In the genomic region with DNA sequence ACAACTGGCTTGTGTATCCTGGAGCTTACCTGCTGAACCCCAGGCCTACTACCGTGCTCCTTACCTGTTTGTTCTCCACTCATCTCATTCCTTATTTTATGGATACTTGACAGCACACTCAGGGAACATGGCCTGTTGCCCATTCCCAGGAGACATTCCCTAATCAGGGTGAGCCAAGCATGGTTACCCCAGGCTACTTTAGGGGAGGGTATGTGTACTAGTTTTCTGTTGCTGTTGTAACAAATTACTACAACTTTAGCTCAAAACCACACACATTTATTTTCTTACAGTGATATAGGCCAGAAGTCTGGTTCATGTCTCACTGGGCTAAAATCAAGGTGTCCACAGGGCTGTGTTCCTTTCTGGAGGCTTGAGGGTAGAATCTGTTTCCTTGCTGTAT, we compare ENCODE assay signal across 23 cellular contexts. TPM values are rescaled to one million over a fixed set of nuclear protein-coding genes. Genes with fewer than 3 reads are reported as not detected.
A peak's percentile ranks its signal among the peaks of the same experiment; 100 is the strongest.
DNase-seq lines count a peak whose midpoint lies in the region.
"Had no signal": no experiment of that assay in that cellular context is flagged by ENCODE, and none has a peak within 500 bp of the region (broad histone marks: within the 10 kb centered on the region; RNA-seq: fewer than 3 reads in every experiment).

No MANE protein-coding gene starts in this region.

- peaks cover 7% of the 10 kb centered on the region for H3K27me3 Mint-ChIP-seq in T-helper 2 cell treated with Interferon-gamma antibody and Interleukin-4, amounts not matched to agents 5 μg/mL and 100 μg/mL, for 36 hours (ENCODE audit: low read depth)

- H3K9ac ChIP-seq in iPS-20b (ENCODE audit: low read depth, low read length): 0 out of 2 replicates have a peak overlapping the region, but pooled peaks have one; percentile 10
- H3K9ac ChIP-seq: BLaER1 treated with 17β-estradiol and CSF1 and Interleukin-3, amounts not matched to agents 10 nM and 100 nM; KMS-11 had no signal

- H3K9me3 Mint-ChIP-seq in T-helper 2 cell treated with Interferon-gamma antibody and Interleukin-4, amounts not matched to agents 5 μg/mL and 100 μg/mL, for 36 hours: no peaks in the 10 kb centered on the region
- H3K9me3 Mint-ChIP-seq: HFFc6 had no signal

- H3K27ac ChIP-seq in iPS-20b (ENCODE audit: low read length): no peak overlapping the region
- H3K27ac ChIP-seq: BLaER1 treated with 17β-estradiol and CSF1 and Interleukin-3, amounts not matched to agents 10 nM and 100 nM; KMS-11; PC-9; SK-N-MC had no signal

- H3K4me3 ChIP-seq in iPS-20b (ENCODE audit: low read length): no peak overlapping the region
- H3K4me3 ChIP-seq in H7 (ENCODE audit: insufficient read depth, low read depth, low read length): no peak overlapping the region
- H3K4me3 ChIP-seq: BLaER1 treated with 17β-estradiol and CSF1 and Interleukin-3, amounts not matched to agents 10 nM and 100 nM; PC-9; SK-N-MC had no signal

- peaks cover 8% of the 10 kb centered on the region for H3K4me1 ChIP-seq in iPS-20b (ENCODE audit: insufficient read depth, low read length)

- H3K27ac Mint-ChIP-seq in T-helper 2 cell treated with Interferon-gamma antibody and Interleukin-4, amounts not matched to agents 5 μg/mL and 100 μg/mL, for 36 hours: no peak overlapping the region
- H3K27ac Mint-ChIP-seq: CD4-positive, alpha-beta memory T cell; HFFc6 had no signal

- peak; percentile 49 for DNase-seq in NCI-H1105 treated with DMSO at 0.1 percent for 48 hours (lab: John Stamatoyannopoulos, UW)
- DNase-seq in NCI-H1105 (lab: John Stamatoyannopoulos, UW): no peak
- peak; percentile 91 for DNase-seq in DMS79 treated with DMSO at 0.1 percent for 48 hours (lab: John Stamatoyannopoulos, UW)
- peak; percentile 76 for DNase-seq in NCI-H69 (lab: John Stamatoyannopoulos, UW)
- no peak for DNase-seq in NCI-H345 treated with DMSO at 0.1 percent for 48 hours (lab: John Stamatoyannopoulos, UW; ENCODE audit: unreplicated experiment)
- no peak for DNase-seq in T-helper 2 cell treated with Interferon-gamma antibody and Interleukin-4, amounts not matched to agents 5 μg/mL and 100 μg/mL, for 36 hours (ENCODE audit: low spot score)
- DNase-seq in H7: no peak
- DNase-seq: 8988T; Caco-2; CD4-positive, alpha-beta memory T cell; HFFc6; NCI-H1417 treated with DMSO at 0.1 percent for 48 hours; NCI-H187; NCI-H524; PC-9; RPMI8226; SHP77; SW 1271; T-helper 2 cell had no signal

- no peaks in the 10 kb centered on the region for H3K9me3 ChIP-seq in iPS-20b (ENCODE audit: insufficient read depth, low read depth, low read length)
- H3K9me3 ChIP-seq: BLaER1 treated with 17β-estradiol and CSF1 and Interleukin-3, amounts not matched to agents 10 nM and 100 nM; Caco-2 had no signal

- no peaks in the 10 kb centered on the region for H3K27me3 ChIP-seq in iPS-20b (ENCODE audit: insufficient read depth, low read length)
- no peaks in the 10 kb centered on the region for H3K27me3 ChIP-seq in H7 (ENCODE audit: control insufficient read depth, insufficient read depth, low read length)
- H3K27me3 ChIP-seq: BLaER1 treated with 17β-estradiol and CSF1 and Interleukin-3, amounts not matched to agents 10 nM and 100 nM had no signal

- H3K4me3 Mint-ChIP-seq in T-helper 2 cell treated with Interferon-gamma antibody and Interleukin-4, amounts not matched to agents 5 μg/mL and 100 μg/mL, for 36 hours: no peak overlapping the region
- H3K4me3 Mint-ChIP-seq: CD4-positive, alpha-beta memory T cell; HFFc6 had no signal

- no peaks in the 10 kb centered on the region for H3K36me3 ChIP-seq in iPS-20b (ENCODE audit: insufficient read depth, low read depth, low read length)
- H3K36me3 ChIP-seq in H7 (replicated peaks; ENCODE audit: control insufficient read depth, insufficient read depth, low read length): no peaks in the 10 kb centered on the region
- H3K36me3 ChIP-seq: BLaER1 treated with 17β-estradiol and CSF1 and Interleukin-3, amounts not matched to agents 10 nM and 100 nM had no signal

- peaks cover 20% of the 10 kb centered on the region for H3K4me1 Mint-ChIP-seq in T-helper 2 cell treated with Interferon-gamma antibody and Interleukin-4, amounts not matched to agents 5 μg/mL and 100 μg/mL, for 36 hours (ENCODE audit: low read depth)

- no peaks in the 10 kb centered on the region for H3K36me3 Mint-ChIP-seq in T-helper 2 cell treated with Interferon-gamma antibody and Interleukin-4, amounts not matched to agents 5 μg/mL and 100 μg/mL, for 36 hours (ENCODE audit: low read depth)
- H3K36me3 Mint-ChIP-seq: CD4-positive, alpha-beta memory T cell had no signal

RNA-seq across cellular contexts. Expression of a gene that starts 15.0 kb away (rescaled TPM):
- total RNA-seq in H7 (2014; rRNA removed; shearing (Covaris generic)): 8.7 and 9.2 TPM in 2 replicates

Comparison
In these comparisons a context has a peak if more than half of its experiments do, and no peak if none do; other contexts are left out.
1. DNase-seq: peak in NCI-H1105 treated with DMSO at 0.1 percent for 48 hours (single experiment), DMS79 treated with DMSO at 0.1 percent for 48 hours (single experiment) and NCI-H69 (single experiment); none in NCI-H1105 (single experiment), NCI-H345 treated with DMSO at 0.1 percent for 48 hours (single experiment), T-helper 2 cell treated with Interferon-gamma antibody and Interleukin-4, amounts not matched to agents 5 μg/mL and 100 μg/mL, for 36 hours (single experiment) and H7 (single experiment).